1 cellular context compared by ENCODE assay signal in the genomic region with DNA sequence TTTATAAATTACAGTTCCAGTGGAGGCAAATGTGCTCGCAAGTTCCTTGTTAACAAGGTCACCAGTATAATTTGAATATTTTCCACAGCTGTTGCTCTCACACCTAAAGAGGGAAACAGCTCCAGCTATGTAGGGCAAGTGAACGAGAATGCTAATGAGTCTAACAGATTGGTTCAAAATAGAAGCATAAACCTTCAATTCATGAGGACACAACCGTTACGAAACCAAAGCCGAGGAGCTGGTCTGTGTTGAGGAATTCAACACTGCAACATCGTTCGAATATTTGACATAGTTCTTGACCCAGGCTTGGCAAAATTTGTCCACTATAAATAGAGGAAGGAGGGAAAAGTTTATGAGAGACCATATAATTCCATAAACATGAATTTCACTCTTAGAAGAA.
TF ChIP-seq lines count a peak whose summit lies in the region.

No MANE protein-coding gene starts in this region.

TF ChIP-seq in WTC11, 78 proteins besides CTCF, POLR2A, EP300 and RAD21 (continued from another document):
- TF ChIP-seq, protein P1, sequence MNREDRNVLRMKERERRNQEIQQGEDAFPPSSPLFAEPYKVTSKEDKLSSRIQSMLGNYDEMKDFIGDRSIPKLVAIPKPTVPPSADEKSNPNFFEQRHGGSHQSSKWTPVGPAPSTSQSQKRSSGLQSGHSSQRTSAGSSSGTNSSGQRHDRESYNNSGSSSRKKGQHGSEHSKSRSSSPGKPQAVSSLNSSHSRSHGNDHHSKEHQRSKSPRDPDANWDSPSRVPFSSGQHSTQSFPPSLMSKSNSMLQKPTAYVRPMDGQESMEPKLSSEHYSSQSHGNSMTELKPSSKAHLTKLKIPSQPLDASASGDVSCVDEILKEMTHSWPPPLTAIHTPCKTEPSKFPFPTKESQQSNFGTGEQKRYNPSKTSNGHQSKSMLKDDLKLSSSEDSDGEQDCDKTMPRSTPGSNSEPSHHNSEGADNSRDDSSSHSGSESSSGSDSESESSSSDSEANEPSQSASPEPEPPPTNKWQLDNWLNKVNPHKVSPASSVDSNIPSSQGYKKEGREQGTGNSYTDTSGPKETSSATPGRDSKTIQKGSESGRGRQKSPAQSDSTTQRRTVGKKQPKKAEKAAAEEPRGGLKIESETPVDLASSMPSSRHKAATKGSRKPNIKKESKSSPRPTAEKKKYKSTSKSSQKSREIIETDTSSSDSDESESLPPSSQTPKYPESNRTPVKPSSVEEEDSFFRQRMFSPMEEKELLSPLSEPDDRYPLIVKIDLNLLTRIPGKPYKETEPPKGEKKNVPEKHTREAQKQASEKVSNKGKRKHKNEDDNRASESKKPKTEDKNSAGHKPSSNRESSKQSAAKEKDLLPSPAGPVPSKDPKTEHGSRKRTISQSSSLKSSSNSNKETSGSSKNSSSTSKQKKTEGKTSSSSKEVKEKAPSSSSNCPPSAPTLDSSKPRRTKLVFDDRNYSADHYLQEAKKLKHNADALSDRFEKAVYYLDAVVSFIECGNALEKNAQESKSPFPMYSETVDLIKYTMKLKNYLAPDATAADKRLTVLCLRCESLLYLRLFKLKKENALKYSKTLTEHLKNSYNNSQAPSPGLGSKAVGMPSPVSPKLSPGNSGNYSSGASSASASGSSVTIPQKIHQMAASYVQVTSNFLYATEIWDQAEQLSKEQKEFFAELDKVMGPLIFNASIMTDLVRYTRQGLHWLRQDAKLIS (CRISPR knock-in tag; IDR thresholded peaks at IDR 0.05; ENCODE audit: borderline replicate concordance), result no peak
- TF ChIP-seq TP53 (CRISPR knock-in tag; IDR thresholded peaks at IDR 0.05) (no peak), ZNF232 (CRISPR knock-in tag; IDR thresholded peaks at IDR 0.05) (no peak)
